In the genomic region with DNA sequence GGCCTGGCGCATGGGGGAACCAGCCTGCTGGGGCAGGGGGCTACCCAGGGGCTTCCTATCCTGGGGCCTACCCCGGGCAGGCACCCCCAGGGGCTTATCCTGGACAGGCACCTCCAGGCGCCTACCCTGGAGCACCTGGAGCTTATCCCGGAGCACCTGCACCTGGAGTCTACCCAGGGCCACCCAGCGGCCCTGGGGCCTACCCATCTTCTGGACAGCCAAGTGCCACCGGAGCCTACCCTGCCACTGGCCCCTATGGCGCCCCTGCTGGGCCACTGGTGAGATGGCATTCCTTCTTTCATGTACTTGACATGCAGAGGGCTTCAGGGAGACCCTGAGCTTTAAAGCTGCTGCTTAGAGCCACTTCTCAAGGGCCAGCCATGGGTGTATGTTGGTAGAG, we compare ENCODE assay signal across 12 cellular contexts. TPM values are rescaled to one million over a fixed set of nuclear protein-coding genes. Genes with fewer than 3 reads are reported as not detected.
DNase-seq lines count a peak whose midpoint lies in the region; ATAC-seq and TF ChIP-seq lines count a peak whose summit lies in the region.
"Had no signal": no experiment of that assay in that cellular context is flagged by ENCODE, and none has a peak within 500 bp of the region (broad histone marks: within the 10 kb centered on the region; RNA-seq: fewer than 3 reads in every experiment).

No MANE protein-coding gene starts in this region.

- no peaks in the 10 kb centered on the region for H3K4me1 ChIP-seq in KMS-11 (ENCODE audit: low read depth, poor library complexity, severe bottlenecking)
- H3K4me1 ChIP-seq in mucosa of descending colon (ENCODE audit: low read depth): peaks cover 22% of the 10 kb centered on the region

- no peaks in the 10 kb centered on the region for H3K9me3 Mint-ChIP-seq in activated CD8-positive, alpha-beta T cell treated with anti-CD3 and anti-CD28 coated beads for 36 hours
- H3K9me3 Mint-ChIP-seq: activated naive CD4-positive, alpha-beta T cell treated with anti-CD3 and anti-CD28 coated beads, Interleukin-2, amount 10 ng/mL, durations not matched to agents 7 days and 5 days; CD4-positive, CD25-positive, alpha-beta regulatory T cell; T-helper 1 cell treated with Interleukin-12 subunit alpha and Interleukin-12 subunit beta and Interleukin-4 antibody, amounts not matched to agents 30 μg/mL and 1 μg/mL, for 36 hours had no signal

- no peak overlapping the region for H3K27ac ChIP-seq in 22Rv1
- H3K27ac ChIP-seq in KMS-11: no peak overlapping the region

- POLR2A ChIA-PET in activated CD8-positive, alpha-beta T cell treated with anti-CD3 and anti-CD28 coated beads for 36 hours (lab: Charles Lee): interaction anchor here (1.0 to 1.2 kb wide), 2 partner anchors 8 to 66 kb away, joined by 3 to 6 read pairs; no protein-coding TSS in a partner anchor

- DNase-seq in choroid plexus epithelial cell (ENCODE audit: low read depth) (no peak), mucosa of descending colon (no peak), medulla oblongata (ENCODE audit: extremely low spot score) (no peak)
- DNase-seq in activated CD8-positive, alpha-beta T cell treated with anti-CD3 and anti-CD28 coated beads for 36 hours: no peak
- no peak for DNase-seq in activated CD4-positive, alpha-beta T cell treated with anti-CD3 and anti-CD28 coated beads, Interleukin-2, amount 50 U/mL, for 48 hours
- DNase-seq: activated naive CD4-positive, alpha-beta T cell treated with anti-CD3 and anti-CD28 coated beads, Interleukin-2, amount 10 ng/mL, durations not matched to agents 7 days and 5 days; CD4-positive, CD25-positive, alpha-beta regulatory T cell; NCI-H1417 treated with DMSO at 0.1 percent for 48 hours had no signal

- H3K9ac ChIP-seq in KMS-11: no peak overlapping the region

- H3K36me3 ChIP-seq in KMS-11 (ENCODE audit: insufficient read depth) (no peaks in the 10 kb centered on the region), mucosa of descending colon (ENCODE audit: low read depth) (peaks cover 20% of the 10 kb centered on the region)

- peaks cover 4% of the 10 kb centered on the region for H3K36me3 Mint-ChIP-seq in activated CD8-positive, alpha-beta T cell treated with anti-CD3 and anti-CD28 coated beads for 36 hours (ENCODE audit: low read depth)

- no peaks in the 10 kb centered on the region for H4K20me1 ChIP-seq in KMS-11 (ENCODE audit: insufficient read depth)

- TF ChIP-seq CTCF in 22Rv1 (IDR thresholded peaks at IDR 0.05): peak; percentile 57
- TF ChIP-seq CTCF in KMS-11 (conservative IDR thresholded peaks at IDR 0.05; ENCODE audit: low read depth, low read length): peak; percentile 36; the same call in 1 of the 2 replicates
- peak; percentile 47 for TF ChIP-seq CTCF in choroid plexus epithelial cell (conservative IDR thresholded peaks at IDR 0.05; ENCODE audit: low read depth, low read length)
- TF ChIP-seq CTCF in mucosa of descending colon (IDR thresholded peaks at IDR 0.05): no peak
- TF ChIP-seq CTCF in activated CD8-positive, alpha-beta T cell treated with anti-CD3 and anti-CD28 coated beads for 36 hours (IDR thresholded peaks at IDR 0.05): no peak

- no peaks in the 10 kb centered on the region for H3K4me1 Mint-ChIP-seq in activated CD8-positive, alpha-beta T cell treated with anti-CD3 and anti-CD28 coated beads for 36 hours (ENCODE audit: low read depth)

- intact Hi-C loops in mucosa of descending colon (cut with DNase I, micrococcal nuclease): no loop called here
- intact Hi-C loops in activated CD8-positive, alpha-beta T cell treated with anti-CD3 and anti-CD28 coated beads for 36 hours (cut with micrococcal nuclease): no loop called here

- H3K4me3 Mint-ChIP-seq in activated CD8-positive, alpha-beta T cell treated with anti-CD3 and anti-CD28 coated beads for 36 hours: no peak overlapping the region
- H3K4me3 Mint-ChIP-seq: activated naive CD4-positive, alpha-beta T cell treated with anti-CD3 and anti-CD28 coated beads, Interleukin-2, amount 10 ng/mL, durations not matched to agents 7 days and 5 days; CD4-positive, CD25-positive, alpha-beta regulatory T cell; T-helper 1 cell treated with Interleukin-12 subunit alpha and Interleukin-12 subunit beta and Interleukin-4 antibody, amounts not matched to agents 30 μg/mL and 1 μg/mL, for 36 hours had no signal

- H3K27ac Mint-ChIP-seq in activated CD8-positive, alpha-beta T cell treated with anti-CD3 and anti-CD28 coated beads for 36 hours: no peak overlapping the region
- H3K27ac Mint-ChIP-seq: activated naive CD4-positive, alpha-beta T cell treated with anti-CD3 and anti-CD28 coated beads, Interleukin-2, amount 10 ng/mL, durations not matched to agents 7 days and 5 days; T-helper 1 cell treated with Interleukin-12 subunit alpha and Interleukin-12 subunit beta and Interleukin-4 antibody, amounts not matched to agents 30 μg/mL and 1 μg/mL, for 36 hours had no signal

- no peaks in the 10 kb centered on the region for H3K9me3 ChIP-seq in mucosa of descending colon

- no peaks in the 10 kb centered on the region for H3K27me3 ChIP-seq in KMS-11 (ENCODE audit: insufficient read depth, low read depth)

- no peak overlapping the region for H3K4me2 ChIP-seq in KMS-11

- no peak overlapping the region for H2AFZ ChIP-seq in KMS-11 (ENCODE audit: low read depth)

- H3K4me3 ChIP-seq in KMS-11 (IDR thresholded peaks at IDR 0.05; ENCODE audit: insufficient read depth, low read depth, low read length) (no peak overlapping the region), choroid plexus epithelial cell (ENCODE audit: low read depth, low read length) (no peak overlapping the region), mucosa of descending colon (no peak overlapping the region)

- no peaks in the 10 kb centered on the region for H3K79me2 ChIP-seq in KMS-11 (ENCODE audit: insufficient read depth, low read depth)

- CTCF ChIA-PET in activated CD8-positive, alpha-beta T cell treated with anti-CD3 and anti-CD28 coated beads for 36 hours (lab: Charles Lee): interaction anchor here (0.8 to 2.1 kb wide), 3 partner anchors 20 to 49 kb away, joined by 3 to 6 read pairs (median 3); no protein-coding TSS in a partner anchor

- peak; percentile 7 for ATAC-seq in mucosa of descending colon
- no peak for ATAC-seq in activated CD8-positive, alpha-beta T cell treated with anti-CD3 and anti-CD28 coated beads for 36 hours
- ATAC-seq in GM18511 (IDR thresholded peaks at IDR 0.05; ENCODE audit: unreplicated experiment): no peak

- H3K27me3 Mint-ChIP-seq in activated CD8-positive, alpha-beta T cell treated with anti-CD3 and anti-CD28 coated beads for 36 hours: no peaks in the 10 kb centered on the region
- H3K27me3 Mint-ChIP-seq: activated naive CD4-positive, alpha-beta T cell treated with anti-CD3 and anti-CD28 coated beads, Interleukin-2, amount 10 ng/mL, durations not matched to agents 7 days and 5 days; CD4-positive, CD25-positive, alpha-beta regulatory T cell had no signal

RNA-seq across cellular contexts. Expression of a gene that starts 9.0 kb away (rescaled TPM):
- 1,000 to 10,000 TPM in 2 of 3 donors, 100 to 1,000 TPM in 1; 488 to 1,705 (median 1,380) TPM for total RNA-seq in mucosa of descending colon
- 1 to 10 TPM; 4.5 to 6.0 TPM for total RNA-seq in activated CD8-positive, alpha-beta T cell treated with anti-CD3 and anti-CD28 coated beads for 36 hours

RNA-seq across cellular contexts. Expression of a gene that starts 53.3 kb away (rescaled TPM):
- 10 to 100 TPM in 1 of 3 donors, 1 to 10 TPM in 2; 2.0 to 13.7 (median 3.3) TPM for total RNA-seq in mucosa of descending colon
- 10 to 100 TPM; 75.4 to 84.0 TPM for total RNA-seq in activated CD8-positive, alpha-beta T cell treated with anti-CD3 and anti-CD28 coated beads for 36 hours

Comparison
In these comparisons a context has a peak if more than half of its experiments do, and no peak if none do; other contexts are left out.
1. CTCF ChIP-seq: peak in 22Rv1 (single experiment), KMS-11 (single experiment) and choroid plexus epithelial cell (single experiment); none in mucosa of descending colon (single experiment) and activated CD8-positive, alpha-beta T cell treated with anti-CD3 and anti-CD28 coated beads for 36 hours (single experiment).
2. RNA of a gene that starts 9.0 kb away (total RNA-seq): 488 to 1,705 TPM in mucosa of descending colon; 4.5 to 6.0 TPM in activated CD8-positive, alpha-beta T cell treated with anti-CD3 and anti-CD28 coated beads for 36 hours; every median in the first group is over 10 times any median in the second.
3. RNA of a gene that starts 53.3 kb away (total RNA-seq): 75.4 to 84.0 TPM in activated CD8-positive, alpha-beta T cell treated with anti-CD3 and anti-CD28 coated beads for 36 hours; 2.0 to 13.7 TPM in mucosa of descending colon; every median in the first group is over 4 times any median in the second.